ENCODE assay signal across 29 cellular contexts in the genomic region with DNA sequence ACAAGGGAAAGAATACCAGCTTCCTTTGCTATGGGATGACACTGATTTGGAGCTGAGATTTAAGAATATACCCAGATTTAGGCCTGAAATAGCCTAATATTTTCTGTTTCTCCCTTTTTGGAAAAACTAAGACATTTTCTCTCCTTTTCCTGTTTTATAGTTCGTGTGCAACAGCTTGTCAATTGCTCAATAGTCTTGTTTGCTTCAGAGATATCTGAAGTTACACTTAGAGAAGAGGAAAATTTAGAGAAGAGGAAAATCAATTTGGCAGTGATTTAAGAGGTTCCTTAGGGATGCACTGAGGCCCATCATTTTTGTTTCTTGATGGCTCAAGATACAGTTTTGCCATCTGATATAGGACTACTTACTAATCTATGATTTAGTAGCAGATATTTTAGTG.
"Had no signal": no experiment of that assay in that cellular context is flagged by ENCODE, and none has a peak within 500 bp of the region (broad histone marks: within the 10 kb centered on the region; RNA-seq: fewer than 3 reads in every experiment).

No MANE protein-coding gene starts in this region.

- H3K36me3 ChIP-seq: cardiac muscle cell, SJCRH30 had no signal

- H3K4me1 Mint-ChIP-seq: activated CD4-positive, alpha-beta T cell treated with anti-CD3 and anti-CD28 coated beads, Interleukin-2, amount 10 ng/mL, durations not matched to agents 7 days and 5 days; activated naive CD8-positive, alpha-beta T cell treated with anti-CD3 and anti-CD28 coated beads, Interleukin-2, amount 50 U/mL, for 24 hours had no signal

- DNase-seq: activated CD4-positive, alpha-beta memory T cell treated with anti-CD3 and anti-CD28 coated beads for 36 hours; activated CD4-positive, alpha-beta T cell treated with anti-CD3 and anti-CD28 coated beads, Interleukin-2, amount 10 ng/mL, durations not matched to agents 7 days and 5 days; activated CD4-positive, CD25-positive, alpha-beta regulatory T cell; activated CD8-positive, alpha-beta memory T cell treated with anti-CD3 and anti-CD28 coated beads for 24 hours; activated effector memory CD4-positive, alpha-beta T cell treated with anti-CD3 and anti-CD28 coated beads, Interleukin-2, amount 50 U/mL, for 16 hours; activated naive CD4-positive, alpha-beta T cell treated with Interleukin-2 at 50 U/mL for 16 hours; activated naive CD8-positive, alpha-beta T cell treated with anti-CD3 and anti-CD28 coated beads, Interleukin-2, amount 50 U/mL, for 24 hours; activated T-cell treated with anti-CD3 and anti-CD28 coated beads, Interleukin-2, amount 50 U/mL, for 4 hours; amygdala; Kasumi-1; KBM-7; NCI-H1105 treated with DMSO at 0.1 percent for 48 hours; NCI-H1436 treated with DMSO at 0.1 percent for 48 hours; NCI-H187; NCI-H2081; NCI-H510A treated with DMSO at 0.1 percent for 48 hours; NCI-H69; NK-92 treated with Interleukin-12 subunit alpha and Interleukin-12 subunit beta, amount 100 ng/mL, for 24 hours; OCI-M1; RPMI8226; SJCRH30; T-helper 2 cell; T1000 had no signal

- H3K36me3 Mint-ChIP-seq: activated CD4-positive, alpha-beta memory T cell treated with anti-CD3 and anti-CD28 coated beads for 36 hours; activated naive CD4-positive, alpha-beta T cell treated with anti-CD3 and anti-CD28 coated beads, Interleukin-2, amount 50 U/mL, for 72 hours had no signal

- H3K27me3 ChIP-seq: cardiac muscle cell, SJCRH30 had no signal

- H3K27ac Mint-ChIP-seq: activated CD4-positive, alpha-beta memory T cell treated with anti-CD3 and anti-CD28 coated beads for 36 hours; activated CD4-positive, alpha-beta T cell treated with anti-CD3 and anti-CD28 coated beads, Interleukin-2, amount 10 ng/mL, durations not matched to agents 7 days and 5 days; activated naive CD4-positive, alpha-beta T cell treated with anti-CD3 and anti-CD28 coated beads, Interleukin-2, amount 50 U/mL, for 72 hours; activated naive CD8-positive, alpha-beta T cell treated with anti-CD3 and anti-CD28 coated beads, Interleukin-2, amount 50 U/mL, for 24 hours had no signal

- H3K9me3 Mint-ChIP-seq: activated CD4-positive, alpha-beta memory T cell treated with anti-CD3 and anti-CD28 coated beads for 36 hours; activated CD4-positive, alpha-beta T cell treated with anti-CD3 and anti-CD28 coated beads, Interleukin-2, amount 10 ng/mL, durations not matched to agents 7 days and 5 days; activated naive CD8-positive, alpha-beta T cell treated with anti-CD3 and anti-CD28 coated beads, Interleukin-2, amount 50 U/mL, for 24 hours; activated T-cell treated with anti-CD3 and anti-CD28 coated beads, Interleukin-2, amount 50 U/mL, for 4 hours had no signal

- ATAC-seq: activated naive CD4-positive, alpha-beta T cell treated with anti-CD3 and anti-CD28 coated beads, Interleukin-2, amount 50 U/mL, for 72 hours; activated naive CD8-positive, alpha-beta T cell treated with anti-CD3 and anti-CD28 coated beads, Interleukin-2, amount 50 U/mL, for 24 hours; activated T-cell treated with anti-CD3 and anti-CD28 coated beads, Interleukin-2, amount 50 U/mL, for 4 hours; Panc1; Right ventricle myocardium inferior had no signal

- H3K27ac ChIP-seq: cardiac muscle cell, SJCRH30, VCaP had no signal

- H3K4me3 Mint-ChIP-seq: activated CD4-positive, alpha-beta memory T cell treated with anti-CD3 and anti-CD28 coated beads for 36 hours; activated CD4-positive, alpha-beta T cell treated with anti-CD3 and anti-CD28 coated beads, Interleukin-2, amount 10 ng/mL, durations not matched to agents 7 days and 5 days; activated naive CD8-positive, alpha-beta T cell treated with anti-CD3 and anti-CD28 coated beads, Interleukin-2, amount 50 U/mL, for 24 hours; activated T-cell treated with anti-CD3 and anti-CD28 coated beads, Interleukin-2, amount 50 U/mL, for 4 hours; brain had no signal

- H3K9me3 ChIP-seq: SJCRH30 had no signal

- H3K4me1 ChIP-seq: SJCRH30 had no signal

- H3K27me3 Mint-ChIP-seq: activated CD4-positive, alpha-beta memory T cell treated with anti-CD3 and anti-CD28 coated beads for 36 hours; activated CD4-positive, alpha-beta T cell treated with anti-CD3 and anti-CD28 coated beads, Interleukin-2, amount 10 ng/mL, durations not matched to agents 7 days and 5 days; activated naive CD8-positive, alpha-beta T cell treated with anti-CD3 and anti-CD28 coated beads, Interleukin-2, amount 50 U/mL, for 24 hours; brain had no signal

- H3K4me3 ChIP-seq: cardiac muscle cell, SJCRH30 had no signal
